In the genomic region with DNA sequence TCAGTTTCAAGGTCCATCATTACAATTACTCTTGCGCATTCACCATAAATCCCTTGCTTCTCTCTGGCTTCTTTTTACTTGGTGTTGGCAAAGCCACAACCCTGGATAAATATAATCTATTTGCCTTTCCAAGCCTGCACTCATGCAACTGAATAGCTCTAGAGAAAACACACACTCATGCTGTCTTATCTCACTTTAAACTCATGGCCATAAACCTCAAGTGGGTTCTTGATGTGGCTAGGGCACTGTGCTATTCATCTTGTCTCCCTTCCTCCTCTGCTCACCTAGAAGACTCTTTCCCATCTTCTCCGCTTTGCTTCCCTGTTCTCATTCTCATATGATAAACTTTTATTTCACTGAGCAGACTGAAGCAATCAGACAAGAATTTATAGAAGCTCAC, we compare ENCODE assay signal across 21 cellular contexts.
"Had no signal": no experiment of that assay in that cellular context is flagged by ENCODE, and none has a peak within 500 bp of the region (broad histone marks: within the 10 kb centered on the region; RNA-seq: fewer than 3 reads in every experiment).

No MANE protein-coding gene starts in this region.

- H3K27ac ChIP-seq: colonic mucosa, dorsolateral prefrontal cortex, esophagus muscularis mucosa, hepatocyte, vagina had no signal

- H3K4me3 ChIP-seq: colonic mucosa, dorsolateral prefrontal cortex, esophagus muscularis mucosa, hepatocyte, smooth muscle cell, vagina had no signal

- DNase-seq: activated CD4-positive, alpha-beta memory T cell treated with anti-CD3 and anti-CD28 coated beads for 36 hours; activated CD4-positive, alpha-beta T cell treated with anti-CD3 and anti-CD28 coated beads for 4 hours; activated CD4-positive, CD25-positive, alpha-beta regulatory T cell; activated naive CD4-positive, alpha-beta T cell treated with Interleukin-2 at 50 U/mL for 16 hours; activated naive CD8-positive, alpha-beta T cell treated with anti-CD3 and anti-CD28 coated beads for 36 hours; activated T-cell treated with anti-CD3 and anti-CD28 coated beads, Interleukin-2, amount 50 U/mL, for 48 hours; colonic mucosa; dorsolateral prefrontal cortex; glutamatergic neuron; immature natural killer cell; naive thymus-derived CD4-positive, alpha-beta T cell; occipital lobe; stimulated activated CD4-positive, alpha-beta T cell treated with anti-CD3 and anti-CD28 coated beads, Interleukin-15, amount 100 ng/mL, for 24 hours; stimulated activated naive B cell treated with anti-CD40 and anti-IgM and Interleukin-4, amounts not matched to agents 10 μg/mL and 1 μg/mL and 100 μg/mL, for 72 hours; trophoblast cell had no signal

- ATAC-seq: left lobe of liver; naive thymus-derived CD4-positive, alpha-beta T cell; sciatic nerve; stimulated activated naive B cell treated with anti-CD40 and anti-IgM and Interleukin-4, amounts not matched to agents 10 μg/mL and 1 μg/mL and 100 μg/mL, for 72 hours had no signal

- H3K36me3 ChIP-seq: colonic mucosa, esophagus muscularis mucosa, vagina had no signal

- H3K4me1 ChIP-seq: colonic mucosa, esophagus muscularis mucosa, vagina had no signal

- H3K9me3 ChIP-seq: colonic mucosa, esophagus muscularis mucosa, vagina had no signal
